1 cellular context compared by ENCODE assay signal in the genomic region with DNA sequence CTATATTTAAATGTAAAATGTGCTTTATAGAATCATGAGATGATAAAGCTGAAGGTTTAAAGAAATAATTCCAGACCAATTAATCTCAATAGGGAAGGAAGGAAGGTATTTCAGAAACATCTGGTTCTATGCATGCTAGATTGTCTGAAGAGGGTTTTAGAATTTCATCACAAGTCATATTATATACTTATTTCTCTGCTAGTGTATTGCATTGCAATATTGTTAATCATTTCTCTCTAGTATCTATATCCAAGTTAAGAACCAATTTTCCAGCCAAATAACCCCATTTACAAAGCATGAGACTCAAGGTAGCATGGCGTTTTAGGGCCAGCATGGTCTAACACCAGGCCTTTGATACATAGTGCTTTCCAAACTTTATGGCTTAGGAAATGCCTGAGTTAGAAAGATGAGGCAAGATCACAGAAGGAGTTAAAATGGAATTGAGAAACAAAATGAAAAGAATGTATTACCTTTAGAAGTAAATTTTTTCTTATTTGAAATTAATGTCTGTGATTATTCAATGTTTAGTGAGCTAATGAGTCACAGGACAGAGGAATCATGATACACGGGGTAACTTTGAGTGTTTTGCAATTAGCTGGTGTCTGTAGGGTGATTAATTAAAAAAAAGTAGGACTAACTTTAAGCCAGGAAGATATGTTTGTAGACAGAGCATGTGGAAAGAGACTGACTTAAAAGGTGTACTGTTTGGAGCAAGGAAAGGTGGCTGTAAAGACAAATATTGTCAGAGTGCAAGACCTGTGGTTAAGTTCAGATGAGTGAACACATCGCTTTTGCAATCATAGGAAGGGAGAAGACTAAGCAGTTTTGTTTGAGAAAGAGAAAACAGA.
TF ChIP-seq lines count a peak whose summit lies in the region.

No MANE protein-coding gene starts in this region.

TF ChIP-seq in HepG2, 621 proteins besides CTCF, POLR2A, EP300 and RAD21 (continued from another document and continues in another):
- TF ChIP-seq, protein P1, sequence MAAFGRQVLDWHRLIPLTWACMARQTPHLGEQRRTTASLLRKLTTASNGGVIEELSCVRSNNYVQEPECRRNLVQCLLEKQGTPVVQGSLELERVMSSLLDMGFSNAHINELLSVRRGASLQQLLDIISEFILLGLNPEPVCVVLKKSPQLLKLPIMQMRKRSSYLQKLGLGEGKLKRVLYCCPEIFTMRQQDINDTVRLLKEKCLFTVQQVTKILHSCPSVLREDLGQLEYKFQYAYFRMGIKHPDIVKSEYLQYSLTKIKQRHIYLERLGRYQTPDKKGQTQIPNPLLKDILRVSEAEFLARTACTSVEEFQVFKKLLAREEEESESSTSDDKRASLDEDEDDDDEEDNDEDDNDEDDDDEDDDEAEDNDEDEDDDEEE (CRISPR knock-in tag; IDR thresholded peaks at IDR 0.05): no peak
- TF ChIP-seq CBFB (CRISPR knock-in tag; IDR thresholded peaks at IDR 0.05) (peak; percentile 96), KDM6A (CRISPR knock-in tag; IDR thresholded peaks at IDR 0.05; ENCODE audit: low read depth) (peak; percentile 77), KDM3A (CRISPR knock-in tag; IDR thresholded peaks at IDR 0.05; ENCODE audit: low read depth) (peak; percentile 33; the same call in 1 of the 2 replicates), IRF2 (CRISPR knock-in tag; IDR thresholded peaks at IDR 0.05) (0 out of 2 replicates have a peak, but pooled peaks have one; percentile 81), ZNF383 (CRISPR knock-in tag; IDR thresholded peaks at IDR 0.05; ENCODE audit: borderline replicate concordance) (no peak), ELF3 (CRISPR knock-in tag; IDR thresholded peaks at IDR 0.05) (peak; percentile 70; the same call in 1 of the 2 replicates), KMT2B (CRISPR knock-in tag; IDR thresholded peaks at IDR 0.05) (peak; percentile 59; the same call in 1 of the 2 replicates), HMG20A (CRISPR knock-in tag; IDR thresholded peaks at IDR 0.05; ENCODE audit: borderline replicate concordance) (peak; percentile 96), ZNF335 (CRISPR knock-in tag; IDR thresholded peaks at IDR 0.05) (0 out of 2 replicates have a peak, but pooled peaks have one; percentile 23), TCF12 (IDR thresholded peaks at IDR 0.05) (no peak), TCF12 (CRISPR knock-in tag; IDR thresholded peaks at IDR 0.05) (0 out of 2 replicates have a peak, but pooled peaks have one; percentile 49), ZNF143 (CRISPR knock-in tag; IDR thresholded peaks at IDR 0.05) (no peak), ZMYM4 (CRISPR knock-in tag; IDR thresholded peaks at IDR 0.05) (peak; percentile 93), STAG1 (CRISPR knock-in tag; IDR thresholded peaks at IDR 0.05) (0 out of 2 replicates have a peak, but pooled peaks have one; percentile 9), ZNF839 (CRISPR knock-in tag; IDR thresholded peaks at IDR 0.05; ENCODE audit: borderline replicate concordance) (no peak), ZNF460 (CRISPR knock-in tag; IDR thresholded peaks at IDR 0.05; ENCODE audit: borderline replicate concordance) (no peak), MATR3 (CRISPR knock-in tag; IDR thresholded peaks at IDR 0.05) (no peak), HMG20B (CRISPR knock-in tag; conservative IDR thresholded peaks at IDR 0.05) (peak; percentile 56; the same call in 1 of the 2 replicates), YEATS2 (CRISPR knock-in tag; IDR thresholded peaks at IDR 0.05; ENCODE audit: borderline replicate concordance) (peak; percentile 46; the same call in 1 of the 2 replicates), KLF16 (CRISPR knock-in tag; IDR thresholded peaks at IDR 0.05) (peak in 1 of 2 experiments; percentile 80; a peak in 2 of 4 replicates), MYC (CRISPR knock-in tag; IDR thresholded peaks at IDR 0.05; ENCODE audit: borderline replicate concordance) (no peak), TRIM24 (CRISPR knock-in tag; IDR thresholded peaks at IDR 0.05) (0 out of 2 replicates have a peak, but pooled peaks have one; percentile 61), SMAD9 (CRISPR knock-in tag; IDR thresholded peaks at IDR 0.05) (no peak), SOX6 (IDR thresholded peaks at IDR 0.05) (no peak), SOX6 (CRISPR knock-in tag; IDR thresholded peaks at IDR 0.05) (peak; percentile 89), DPF2 (CRISPR knock-in tag; IDR thresholded peaks at IDR 0.05; ENCODE audit: borderline replicate concordance, low read depth) (peak; percentile 62), ZNF614 (CRISPR knock-in tag; IDR thresholded peaks at IDR 0.05; ENCODE audit: borderline replicate concordance) (peak; percentile 66; the same call in 1 of the 2 replicates), KAT8 (CRISPR knock-in tag; IDR thresholded peaks at IDR 0.05) (peak; percentile 71), HOXA5 (CRISPR knock-in tag; IDR thresholded peaks at IDR 0.05) (peak; percentile 91), NFKBIZ (CRISPR knock-in tag; IDR thresholded peaks at IDR 0.05) (peak; percentile 90; the same call in 1 of the 2 replicates), PPARG (CRISPR knock-in tag; conservative IDR thresholded peaks at IDR 0.05) (peak; percentile 58; the same call in 1 of the 2 replicates), NONO (IDR thresholded peaks at IDR 0.05) (no peak), NONO (CRISPR knock-in tag; conservative IDR thresholded peaks at IDR 0.05) (0 out of 2 replicates have a peak, but pooled peaks have one; percentile 44), ZFP1 (CRISPR knock-in tag; IDR thresholded peaks at IDR 0.05) (no peak), ARHGAP35 (CRISPR knock-in tag; IDR thresholded peaks at IDR 0.05; ENCODE audit: borderline replicate concordance) (no peak)
- TF ChIP-seq, protein P2, sequence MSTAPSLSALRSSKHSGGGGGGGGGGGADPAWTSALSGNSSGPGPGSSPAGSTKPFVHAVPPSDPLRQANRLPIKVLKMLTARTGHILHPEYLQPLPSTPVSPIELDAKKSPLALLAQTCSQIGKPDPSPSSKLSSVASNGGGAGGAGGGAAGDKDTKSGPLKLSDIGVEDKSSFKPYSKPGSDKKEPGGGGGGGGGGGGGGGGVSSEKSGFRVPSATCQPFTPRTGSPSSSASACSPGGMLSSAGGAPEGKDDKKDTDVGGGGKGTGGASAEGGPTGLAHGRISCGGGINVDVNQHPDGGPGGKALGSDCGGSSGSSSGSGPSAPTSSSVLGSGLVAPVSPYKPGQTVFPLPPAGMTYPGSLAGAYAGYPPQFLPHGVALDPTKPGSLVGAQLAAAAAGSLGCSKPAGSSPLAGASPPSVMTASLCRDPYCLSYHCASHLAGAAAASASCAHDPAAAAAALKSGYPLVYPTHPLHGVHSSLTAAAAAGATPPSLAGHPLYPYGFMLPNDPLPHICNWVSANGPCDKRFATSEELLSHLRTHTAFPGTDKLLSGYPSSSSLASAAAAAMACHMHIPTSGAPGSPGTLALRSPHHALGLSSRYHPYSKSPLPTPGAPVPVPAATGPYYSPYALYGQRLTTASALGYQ (CRISPR knock-in tag; IDR thresholded peaks at IDR 0.05): peak; percentile 85
- TF ChIP-seq, protein P3, sequence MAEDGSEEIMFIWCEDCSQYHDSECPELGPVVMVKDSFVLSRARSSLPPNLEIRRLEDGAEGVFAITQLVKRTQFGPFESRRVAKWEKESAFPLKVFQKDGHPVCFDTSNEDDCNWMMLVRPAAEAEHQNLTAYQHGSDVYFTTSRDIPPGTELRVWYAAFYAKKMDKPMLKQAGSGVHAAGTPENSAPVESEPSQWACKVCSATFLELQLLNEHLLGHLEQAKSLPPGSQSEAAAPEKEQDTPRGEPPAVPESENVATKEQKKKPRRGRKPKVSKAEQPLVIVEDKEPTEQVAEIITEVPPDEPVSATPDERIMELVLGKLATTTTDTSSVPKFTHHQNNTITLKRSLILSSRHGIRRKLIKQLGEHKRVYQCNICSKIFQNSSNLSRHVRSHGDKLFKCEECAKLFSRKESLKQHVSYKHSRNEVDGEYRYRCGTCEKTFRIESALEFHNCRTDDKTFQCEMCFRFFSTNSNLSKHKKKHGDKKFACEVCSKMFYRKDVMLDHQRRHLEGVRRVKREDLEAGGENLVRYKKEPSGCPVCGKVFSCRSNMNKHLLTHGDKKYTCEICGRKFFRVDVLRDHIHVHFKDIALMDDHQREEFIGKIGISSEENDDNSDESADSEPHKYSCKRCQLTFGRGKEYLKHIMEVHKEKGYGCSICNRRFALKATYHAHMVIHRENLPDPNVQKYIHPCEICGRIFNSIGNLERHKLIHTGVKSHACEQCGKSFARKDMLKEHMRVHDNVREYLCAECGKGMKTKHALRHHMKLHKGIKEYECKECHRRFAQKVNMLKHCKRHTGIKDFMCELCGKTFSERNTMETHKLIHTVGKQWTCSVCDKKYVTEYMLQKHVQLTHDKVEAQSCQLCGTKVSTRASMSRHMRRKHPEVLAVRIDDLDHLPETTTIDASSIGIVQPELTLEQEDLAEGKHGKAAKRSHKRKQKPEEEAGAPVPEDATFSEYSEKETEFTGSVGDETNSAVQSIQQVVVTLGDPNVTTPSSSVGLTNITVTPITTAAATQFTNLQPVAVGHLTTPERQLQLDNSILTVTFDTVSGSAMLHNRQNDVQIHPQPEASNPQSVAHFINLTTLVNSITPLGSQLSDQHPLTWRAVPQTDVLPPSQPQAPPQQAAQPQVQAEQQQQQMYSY (CRISPR knock-in tag; IDR thresholded peaks at IDR 0.05): peak; percentile 2; the same call in 1 of the 2 replicates
- TF ChIP-seq, protein P4, sequence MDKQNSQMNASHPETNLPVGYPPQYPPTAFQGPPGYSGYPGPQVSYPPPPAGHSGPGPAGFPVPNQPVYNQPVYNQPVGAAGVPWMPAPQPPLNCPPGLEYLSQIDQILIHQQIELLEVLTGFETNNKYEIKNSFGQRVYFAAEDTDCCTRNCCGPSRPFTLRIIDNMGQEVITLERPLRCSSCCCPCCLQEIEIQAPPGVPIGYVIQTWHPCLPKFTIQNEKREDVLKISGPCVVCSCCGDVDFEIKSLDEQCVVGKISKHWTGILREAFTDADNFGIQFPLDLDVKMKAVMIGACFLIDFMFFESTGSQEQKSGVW (CRISPR knock-in tag; IDR thresholded peaks at IDR 0.05; ENCODE audit: borderline replicate concordance): no peak
- TF ChIP-seq, protein P5, sequence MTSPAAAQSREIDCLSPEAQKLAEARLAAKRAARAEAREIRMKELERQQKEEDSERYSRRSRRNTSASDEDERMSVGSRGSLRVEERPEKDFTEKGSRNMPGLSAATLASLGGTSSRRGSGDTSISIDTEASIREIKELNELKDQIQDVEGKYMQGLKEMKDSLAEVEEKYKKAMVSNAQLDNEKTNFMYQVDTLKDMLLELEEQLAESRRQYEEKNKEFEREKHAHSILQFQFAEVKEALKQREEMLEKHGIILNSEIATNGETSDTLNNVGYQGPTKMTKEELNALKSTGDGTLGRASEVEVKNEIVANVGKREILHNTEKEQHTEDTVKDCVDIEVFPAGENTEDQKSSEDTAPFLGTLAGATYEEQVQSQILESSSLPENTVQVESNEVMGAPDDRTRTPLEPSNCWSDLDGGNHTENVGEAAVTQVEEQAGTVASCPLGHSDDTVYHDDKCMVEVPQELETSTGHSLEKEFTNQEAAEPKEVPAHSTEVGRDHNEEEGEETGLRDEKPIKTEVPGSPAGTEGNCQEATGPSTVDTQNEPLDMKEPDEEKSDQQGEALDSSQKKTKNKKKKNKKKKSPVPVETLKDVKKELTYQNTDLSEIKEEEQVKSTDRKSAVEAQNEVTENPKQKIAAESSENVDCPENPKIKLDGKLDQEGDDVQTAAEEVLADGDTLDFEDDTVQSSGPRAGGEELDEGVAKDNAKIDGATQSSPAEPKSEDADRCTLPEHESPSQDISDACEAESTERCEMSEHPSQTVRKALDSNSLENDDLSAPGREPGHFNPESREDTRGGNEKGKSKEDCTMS (CRISPR knock-in tag; conservative IDR thresholded peaks at IDR 0.05): no peak
- TF ChIP-seq, protein P6, sequence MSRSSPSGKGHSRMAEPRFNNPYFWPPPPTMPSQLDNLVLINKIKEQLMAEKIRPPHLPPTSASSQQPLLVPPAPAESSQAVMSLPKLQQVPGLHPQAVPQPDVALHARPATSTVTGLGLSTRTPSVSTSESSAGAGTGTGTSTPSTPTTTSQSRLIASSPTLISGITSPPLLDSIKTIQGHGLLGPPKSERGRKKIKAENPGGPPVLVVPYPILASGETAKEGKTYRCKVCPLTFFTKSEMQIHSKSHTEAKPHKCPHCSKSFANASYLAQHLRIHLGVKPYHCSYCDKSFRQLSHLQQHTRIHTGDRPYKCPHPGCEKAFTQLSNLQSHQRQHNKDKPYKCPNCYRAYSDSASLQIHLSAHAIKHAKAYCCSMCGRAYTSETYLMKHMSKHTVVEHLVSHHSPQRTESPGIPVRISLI (CRISPR knock-in tag; IDR thresholded peaks at IDR 0.05; ENCODE audit: borderline replicate concordance): peak; percentile 76; the same call in 1 of the 2 replicates
- TF ChIP-seq, protein P7, sequence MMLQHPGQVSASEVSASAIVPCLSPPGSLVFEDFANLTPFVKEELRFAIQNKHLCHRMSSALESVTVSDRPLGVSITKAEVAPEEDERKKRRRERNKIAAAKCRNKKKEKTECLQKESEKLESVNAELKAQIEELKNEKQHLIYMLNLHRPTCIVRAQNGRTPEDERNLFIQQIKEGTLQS (CRISPR knock-in tag; IDR thresholded peaks at IDR 0.05): peak; percentile 68; the same call in 1 of the 2 replicates
- TF ChIP-seq, protein P8, sequence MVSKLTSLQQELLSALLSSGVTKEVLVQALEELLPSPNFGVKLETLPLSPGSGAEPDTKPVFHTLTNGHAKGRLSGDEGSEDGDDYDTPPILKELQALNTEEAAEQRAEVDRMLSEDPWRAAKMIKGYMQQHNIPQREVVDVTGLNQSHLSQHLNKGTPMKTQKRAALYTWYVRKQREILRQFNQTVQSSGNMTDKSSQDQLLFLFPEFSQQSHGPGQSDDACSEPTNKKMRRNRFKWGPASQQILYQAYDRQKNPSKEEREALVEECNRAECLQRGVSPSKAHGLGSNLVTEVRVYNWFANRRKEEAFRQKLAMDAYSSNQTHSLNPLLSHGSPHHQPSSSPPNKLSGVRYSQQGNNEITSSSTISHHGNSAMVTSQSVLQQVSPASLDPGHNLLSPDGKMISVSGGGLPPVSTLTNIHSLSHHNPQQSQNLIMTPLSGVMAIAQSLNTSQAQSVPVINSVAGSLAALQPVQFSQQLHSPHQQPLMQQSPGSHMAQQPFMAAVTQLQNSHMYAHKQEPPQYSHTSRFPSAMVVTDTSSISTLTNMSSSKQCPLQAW (CRISPR knock-in tag; IDR thresholded peaks at IDR 0.05): peak; percentile 24; the same call in 1 of the 2 replicates
- TF ChIP-seq, protein P9, sequence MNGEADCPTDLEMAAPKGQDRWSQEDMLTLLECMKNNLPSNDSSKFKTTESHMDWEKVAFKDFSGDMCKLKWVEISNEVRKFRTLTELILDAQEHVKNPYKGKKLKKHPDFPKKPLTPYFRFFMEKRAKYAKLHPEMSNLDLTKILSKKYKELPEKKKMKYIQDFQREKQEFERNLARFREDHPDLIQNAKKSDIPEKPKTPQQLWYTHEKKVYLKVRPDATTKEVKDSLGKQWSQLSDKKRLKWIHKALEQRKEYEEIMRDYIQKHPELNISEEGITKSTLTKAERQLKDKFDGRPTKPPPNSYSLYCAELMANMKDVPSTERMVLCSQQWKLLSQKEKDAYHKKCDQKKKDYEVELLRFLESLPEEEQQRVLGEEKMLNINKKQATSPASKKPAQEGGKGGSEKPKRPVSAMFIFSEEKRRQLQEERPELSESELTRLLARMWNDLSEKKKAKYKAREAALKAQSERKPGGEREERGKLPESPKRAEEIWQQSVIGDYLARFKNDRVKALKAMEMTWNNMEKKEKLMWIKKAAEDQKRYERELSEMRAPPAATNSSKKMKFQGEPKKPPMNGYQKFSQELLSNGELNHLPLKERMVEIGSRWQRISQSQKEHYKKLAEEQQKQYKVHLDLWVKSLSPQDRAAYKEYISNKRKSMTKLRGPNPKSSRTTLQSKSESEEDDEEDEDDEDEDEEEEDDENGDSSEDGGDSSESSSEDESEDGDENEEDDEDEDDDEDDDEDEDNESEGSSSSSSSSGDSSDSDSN (CRISPR knock-in tag; IDR thresholded peaks at IDR 0.05): no peak
